8 cellular contexts compared by ENCODE assay signal in genomic region chr6:162856885-162857284, GRCh38.
DNase-seq lines count a peak whose midpoint lies in the region; ATAC-seq and TF ChIP-seq lines count a peak whose summit lies in the region.

No MANE protein-coding gene starts in this region.

- WGBS in body of pancreas, 2 donors: 4 to 6% methylated on average over 7 of the region's 7 CpGs
- WGBS in iPS DF 6.9 (ENCODE audit: insufficient coverage, insufficient read length): no CpG with 5 or more reads among the region's 7 CpGs

- no peaks in the 10 kb centered on the region for H3K9me3 Mint-ChIP-seq in activated CD8-positive, alpha-beta T cell treated with anti-CD3 and anti-CD28 coated beads for 36 hours

- peak overlapping the region; percentile 47 to 69 (median 64) for H3K9ac ChIP-seq in skeletal muscle tissue (ENCODE audit: low read depth in 1 of 3, low read length in 3 of 3)

- peak overlapping the region in 3 of 4 donors; percentile 3 to 49 (median 4) for H3K27ac ChIP-seq in body of pancreas
- peak overlapping the region; percentile 47 for H3K27ac ChIP-seq in iPS DF 6.9 (ENCODE audit: low read length)
- H3K27ac ChIP-seq in skeletal muscle tissue (ENCODE audit: low read depth, low read length): peak overlapping the region; percentile 21

- TF ChIP-seq POLR2A in body of pancreas (IDR thresholded peaks at IDR 0.05): no peak

- POLR2A ChIA-PET in activated CD8-positive, alpha-beta T cell treated with anti-CD3 and anti-CD28 coated beads for 36 hours (lab: Charles Lee): no interaction called here

- intact Hi-C loops in body of pancreas (cut with DNase I): no loop called here
- intact Hi-C loops in activated CD8-positive, alpha-beta T cell treated with anti-CD3 and anti-CD28 coated beads for 36 hours (cut with micrococcal nuclease): no loop called here

- H3K9me3 ChIP-seq in body of pancreas (no peaks in the 10 kb centered on the region), iPS DF 6.9 (ENCODE audit: control insufficient read depth, insufficient read depth, low read length) (no peaks in the 10 kb centered on the region), skeletal muscle tissue (ENCODE audit: control insufficient read depth in 3 of 3, low read length in 3 of 3) (no peaks in the 10 kb centered on the region)

- H3K4me1 Mint-ChIP-seq in activated CD8-positive, alpha-beta T cell treated with anti-CD3 and anti-CD28 coated beads for 36 hours (ENCODE audit: low read depth): no peaks in the 10 kb centered on the region

- CTCF ChIA-PET in activated CD8-positive, alpha-beta T cell treated with anti-CD3 and anti-CD28 coated beads for 36 hours (lab: Charles Lee): no interaction called here

- TF ChIP-seq CTCF in body of pancreas (IDR thresholded peaks at IDR 0.05): peak; percentile 34 to 69 (median 64)
- no peak for TF ChIP-seq CTCF in activated CD8-positive, alpha-beta T cell treated with anti-CD3 and anti-CD28 coated beads for 36 hours (IDR thresholded peaks at IDR 0.05)

- H3K27me3 Mint-ChIP-seq in activated CD8-positive, alpha-beta T cell treated with anti-CD3 and anti-CD28 coated beads for 36 hours: no peaks in the 10 kb centered on the region

- peak; percentile 38 for DNase-seq in GM04503 (ENCODE audit: low read depth)
- peak; percentile 4 for DNase-seq in NCI-H2107 treated with DMSO at 0.1 percent for 48 hours (lab: John Stamatoyannopoulos, UW; ENCODE audit: unreplicated experiment)
- DNase-seq in body of pancreas: peak; percentile 31 to 67 (median 58)
- peak; percentile 75 for DNase-seq in iPS DF 6.9 (ENCODE audit: low read depth, low spot score)
- no peak for DNase-seq in GDM1 (lab: John Stamatoyannopoulos, UW)
- DNase-seq in activated CD8-positive, alpha-beta T cell treated with anti-CD3 and anti-CD28 coated beads for 36 hours: no peak
- no peak for DNase-seq in GOT3 (lab: John Stamatoyannopoulos, UW)

- H3K4me1 ChIP-seq in body of pancreas (peaks cover 8% of the 10 kb centered on the region), iPS DF 6.9 (ENCODE audit: control insufficient read depth, insufficient read depth, low read length) (peaks cover 2% of the 10 kb centered on the region; the same call in 1 of the 2 replicates), skeletal muscle tissue (ENCODE audit: control insufficient read depth in 3 of 3, insufficient read depth in 3 of 3, low read length in 3 of 3) (peaks cover 0 to 6% (median 0%) of the 10 kb centered on the region in 3 donors)

- H3K36me3 Mint-ChIP-seq in activated CD8-positive, alpha-beta T cell treated with anti-CD3 and anti-CD28 coated beads for 36 hours (ENCODE audit: low read depth): no peaks in the 10 kb centered on the region

- H3K27ac Mint-ChIP-seq in activated CD8-positive, alpha-beta T cell treated with anti-CD3 and anti-CD28 coated beads for 36 hours: no peak overlapping the region

- no peak overlapping the region for H3K4me3 ChIP-seq in body of pancreas
- H3K4me3 ChIP-seq in iPS DF 6.9 (ENCODE audit: low read length): no peak overlapping the region
- peak overlapping the region; percentile 53 to 75 (median 58) for H3K4me3 ChIP-seq in skeletal muscle tissue (ENCODE audit: low read length in 3 of 3)

- ATAC-seq in body of pancreas: peak; percentile 88
- no peak for ATAC-seq in activated CD8-positive, alpha-beta T cell treated with anti-CD3 and anti-CD28 coated beads for 36 hours

- H3K36me3 ChIP-seq in body of pancreas (replicated peaks in 1 of 2; ENCODE audit: insufficient read depth in 1 of 2, low read depth in 2 of 2) (no peaks in the 10 kb centered on the region), iPS DF 6.9 (ENCODE audit: control insufficient read depth, insufficient read depth, low read length) (no peaks in the 10 kb centered on the region), skeletal muscle tissue (ENCODE audit: control insufficient read depth in 3 of 3, insufficient read depth in 3 of 3, low read length in 3 of 3) (no peaks in the 10 kb centered on the region)

- no peak overlapping the region for H3K4me3 Mint-ChIP-seq in activated CD8-positive, alpha-beta T cell treated with anti-CD3 and anti-CD28 coated beads for 36 hours

- no peaks in the 10 kb centered on the region for H3K27me3 ChIP-seq in body of pancreas
- no peaks in the 10 kb centered on the region for H3K27me3 ChIP-seq in iPS DF 6.9 (ENCODE audit: control insufficient read depth, insufficient read depth, low read length)
- H3K27me3 ChIP-seq in skeletal muscle tissue (ENCODE audit: control insufficient read depth in 3 of 3, insufficient read depth in 3 of 3, low read length in 3 of 3): no peaks in the 10 kb centered on the region

Comparison
In these comparisons a context has a peak if more than half of its experiments do, and no peak if none do; other contexts are left out.
1. DNase-seq: peak in GM04503 (single experiment), NCI-H2107 treated with DMSO at 0.1 percent for 48 hours (single experiment), body of pancreas (4 of 4) and iPS DF 6.9 (single experiment); none in GDM1 (single experiment), activated CD8-positive, alpha-beta T cell treated with anti-CD3 and anti-CD28 coated beads for 36 hours (single experiment) and GOT3 (single experiment).
2. H3K4me3 ChIP-seq: peak in skeletal muscle tissue (3 of 3); none in body of pancreas (0 of 2) and iPS DF 6.9 (single experiment).
3. Peak in every context shown above with its lines, with median percentiles within 50 percentile points of each other: H3K27ac ChIP-seq.